ENCODE assay signal across 8 cellular contexts in genomic region chr17:49224198-49224996, GRCh38. TPM values are rescaled to one million over a fixed set of nuclear protein-coding genes. Genes with fewer than 3 reads are reported as not detected.
DNase-seq lines count a peak whose midpoint lies in the region; ATAC-seq and TF ChIP-seq lines count a peak whose summit lies in the region.

No MANE protein-coding gene starts in this region.

- WGBS in H9 (ENCODE audit: extremely low coverage, insufficient read length, low lambda C conversion rate): no CpG with 5 or more reads among the region's 95 CpGs

- no peak overlapping the region for H3K56ac ChIP-seq in H9 (ENCODE audit: insufficient read length, low read depth, low read length)

- H3K27ac Mint-ChIP-seq in H9: peak overlapping the region in 1 of 3 experiments; percentile 55; a peak in 1 of 7 replicates
- no peak overlapping the region for H3K27ac Mint-ChIP-seq in WTC11
- no peak overlapping the region for H3K27ac Mint-ChIP-seq in osteocyte (ENCODE audit: unreplicated experiment)

- TF ChIP-seq CTCF in H9 (conservative IDR thresholded peaks at IDR 0.05): no peak
- no peak for TF ChIP-seq CTCF in WTC11 (IDR thresholded peaks at IDR 0.05)
- TF ChIP-seq CTCF in osteocyte (IDR thresholded peaks at IDR 0.05): no peak

- H3K36me3 Mint-ChIP-seq in H9 (ENCODE audit: insufficient read depth in 1 of 3, low read depth in 3 of 3) (no peaks in the 10 kb centered on the region), WTC11 (no peaks in the 10 kb centered on the region), osteocyte (ENCODE audit: unreplicated experiment) (no peaks in the 10 kb centered on the region)

- H2AK5ac ChIP-seq in H9 (ENCODE audit: insufficient read length, low read length): no peak overlapping the region

- H4K20me1 ChIP-seq in H9 (ENCODE audit: control insufficient read depth, insufficient read depth, insufficient read length): no peaks in the 10 kb centered on the region

- peaks cover 14% of the 10 kb centered on the region; the same call in 1 of the 2 replicates for H3K27me3 ChIP-seq in H9 (ENCODE audit: insufficient read depth, low read length)
- peaks cover 3% of the 10 kb centered on the region for H3K27me3 ChIP-seq in effector memory CD4-positive, alpha-beta T cell (replicated peaks; ENCODE audit: control insufficient read depth, insufficient read depth, low read length, poor library complexity, severe bottlenecking)

- no peak overlapping the region for H4K8ac ChIP-seq in H9 (replicated peaks; ENCODE audit: insufficient read length, low read depth, low read length)

- H3K23me2 ChIP-seq in H9 (ENCODE audit: insufficient read length, low read depth, low read length, poor library complexity, severe bottlenecking): peaks cover 8% of the 10 kb centered on the region

- H3K4me2 ChIP-seq in H9 (ENCODE audit: insufficient read depth, insufficient read length, low read length): peak overlapping the region; percentile 62

- no peak overlapping the region for H4K91ac ChIP-seq in H9 (ENCODE audit: insufficient read length, low read depth, low read length)

- H3K79me2 ChIP-seq in H9 (ENCODE audit: insufficient read depth, low read length): no peaks in the 10 kb centered on the region

- H3K18ac ChIP-seq in H9 (ENCODE audit: insufficient read length, low read depth, low read length): peak overlapping the region; percentile 25

- no peaks in the 10 kb centered on the region for H3K9me3 ChIP-seq in H9 (ENCODE audit: control insufficient read depth, low read depth, low read length)
- H3K9me3 ChIP-seq in effector memory CD4-positive, alpha-beta T cell (ENCODE audit: control insufficient read depth, low read length): no peaks in the 10 kb centered on the region

- no peaks in the 10 kb centered on the region for H3K36me3 ChIP-seq in effector memory CD4-positive, alpha-beta T cell (ENCODE audit: control insufficient read depth, insufficient read depth, low read length)

- H3K4me3 ChIP-seq in effector memory CD4-positive, alpha-beta T cell (ENCODE audit: insufficient read depth, low read depth, low read length, poor library complexity, severe bottlenecking): peak overlapping the region; percentile 40

- H3K9me3 Mint-ChIP-seq in H9 (no peaks in the 10 kb centered on the region), WTC11 (no peaks in the 10 kb centered on the region), osteocyte (ENCODE audit: unreplicated experiment) (no peaks in the 10 kb centered on the region)

- H3K27me3 Mint-ChIP-seq in H9 (ENCODE audit: low read depth): peaks cover 84% of the 10 kb centered on the region
- peaks cover 80% of the 10 kb centered on the region for H3K27me3 Mint-ChIP-seq in WTC11 (ENCODE audit: low read depth)
- H3K27me3 Mint-ChIP-seq in osteocyte (ENCODE audit: unreplicated experiment): peaks cover 62% of the 10 kb centered on the region

- no peak overlapping the region for H2BK5ac ChIP-seq in H9 (ENCODE audit: insufficient read length, low read length)

- no peak overlapping the region for H4K5ac ChIP-seq in H9 (ENCODE audit: insufficient read length, low read depth, low read length)

- no peak overlapping the region for H2BK12ac ChIP-seq in H9 (ENCODE audit: insufficient read length, low read depth, low read length)

- ATAC-seq in WTC11 (peak; percentile 9), GM21367 (IDR thresholded peaks at IDR 0.05; ENCODE audit: unreplicated experiment) (no peak), HG03095 (IDR thresholded peaks at IDR 0.05; ENCODE audit: unreplicated experiment) (no peak)

- DNase-seq in H9 (peak; percentile 82), WTC11 (ENCODE audit: low spot score) (peak; percentile 68), osteocyte (ENCODE audit: extremely low spot score, unreplicated experiment) (no peak), cerebellar nuclear complex (lab: John Stamatoyannopoulos, UW) (no peak), NCI-H128 (lab: John Stamatoyannopoulos, UW; ENCODE audit: unreplicated experiment) (no peak)
- DNase-seq in effector memory CD4-positive, alpha-beta T cell: peak; percentile 19 to 32 (median 22)

- H3K27ac ChIP-seq in H9 (ENCODE audit: insufficient read length, low read depth, low read length): no peak overlapping the region
- H3K27ac ChIP-seq in effector memory CD4-positive, alpha-beta T cell (ENCODE audit: insufficient read depth, low read length, poor library complexity, severe bottlenecking): no peak overlapping the region

- no peaks in the 10 kb centered on the region for H3K4me1 ChIP-seq in H9 (ENCODE audit: insufficient read depth, low read length)
- peaks cover 28% of the 10 kb centered on the region for H3K4me1 ChIP-seq in effector memory CD4-positive, alpha-beta T cell (ENCODE audit: control insufficient read depth, insufficient read depth, low read length, poor library complexity, severe bottlenecking)

- no peaks in the 10 kb centered on the region for H3K79me1 ChIP-seq in H9 (ENCODE audit: insufficient read depth, low read depth, low read length, poor library complexity, severe bottlenecking)

- H3K23ac ChIP-seq in H9 (ENCODE audit: insufficient read length, low read depth, low read length): no peak overlapping the region

- peak overlapping the region; percentile 60; the same call in 1 of the 2 replicates for H3K14ac ChIP-seq in H9 (ENCODE audit: insufficient read depth, low read length)

- H2BK15ac ChIP-seq in H9 (ENCODE audit: low read depth, low read length): no peak overlapping the region

- no peak overlapping the region for H3K9ac ChIP-seq in H9 (ENCODE audit: extremely low read depth, insufficient read length, low read length)

- H2BK120ac ChIP-seq in H9 (ENCODE audit: low read depth, low read length, poor library complexity, severe bottlenecking): no peak overlapping the region

- no peak overlapping the region for H3K4ac ChIP-seq in H9 (ENCODE audit: low read depth, low read length)

- POLR2A ChIA-PET in WTC11 (lab: Charles Lee): no interaction called here

- H2AFZ ChIP-seq in H9 (ENCODE audit: low read length): no peak overlapping the region

- CTCF ChIA-PET in WTC11 (lab: Charles Lee): interaction anchor here (0.6 to 3.2 kb wide), 24 partner anchors 8 to 267 kb away, joined by 3 to 13 read pairs (median 3); partner anchors contain the start of gene ABI3

- no peak overlapping the region for H3T11ph ChIP-seq in H9 (ENCODE audit: low read length)

- peaks cover 24% of the 10 kb centered on the region in 2 experiments for H3K4me1 Mint-ChIP-seq in H9
- peaks cover 25% of the 10 kb centered on the region for H3K4me1 Mint-ChIP-seq in WTC11
- peaks cover 14% of the 10 kb centered on the region for H3K4me1 Mint-ChIP-seq in osteocyte (ENCODE audit: unreplicated experiment)

- H3K4me3 Mint-ChIP-seq in H9 (peak overlapping the region; percentile 65 to 82), WTC11 (peak overlapping the region; percentile 76), osteocyte (ENCODE audit: unreplicated experiment) (peak overlapping the region; percentile 55)

- H2BK20ac ChIP-seq in H9 (ENCODE audit: low read depth, low read length, poor library complexity, severe bottlenecking): no peak overlapping the region

TF ChIP-seq in WTC11, 78 proteins besides CTCF, POLR2A, EP300 and RAD21 (continues in another document):
- TF ChIP-seq FOXP4 (CRISPR knock-in tag; IDR thresholded peaks at IDR 0.05): peak; percentile 78; the same call in 1 of the 2 replicates
- no peak for TF ChIP-seq STAT6 (CRISPR knock-in tag; conservative IDR thresholded peaks at IDR 0.05; ENCODE audit: low read depth)
- no peak for TF ChIP-seq GRHL2 (CRISPR knock-in tag; IDR thresholded peaks at IDR 0.05; ENCODE audit: insufficient replicate concordance, severe bottlenecking)
- TF ChIP-seq ELF4 (CRISPR knock-in tag; IDR thresholded peaks at IDR 0.05; ENCODE audit: low read depth): 0 out of 2 replicates have a peak, but pooled peaks have one; percentile 12
- TF ChIP-seq FOXJ3 (CRISPR knock-in tag; IDR thresholded peaks at IDR 0.05; ENCODE audit: borderline replicate concordance): no peak

RNA-seq across cellular contexts. Expression of gene PHOSPHO1, which starts 6.2 kb away (rescaled TPM):
- total RNA-seq in H9 (2021) (0.31 and 0.63 TPM in 2 replicates), WTC11 (2021) (0.81 to 1.1 TPM (median 0.85 TPM) in 3 replicates), osteocyte (not detected in 2 replicates)

RNA-seq across cellular contexts. Expression of gene ABI3, which starts 13.9 kb away (rescaled TPM):
- 2.1 and 2.4 TPM in 2 replicates for total RNA-seq in H9 (2021)
- 1.2 to 1.6 TPM (median 1.5 TPM) in 3 replicates for total RNA-seq in WTC11 (2021)
- 0.19 TPM in 1 of 2 replicates, not detected in the other for total RNA-seq in osteocyte

RNA-seq across cellular contexts. Expression of gene GNGT2, which starts 14.0 kb away (rescaled TPM):
- total RNA-seq in H9 (2021): 0.42 and 1.1 TPM in 2 replicates
- total RNA-seq in WTC11 (2021): 0.34 to 0.70 TPM (median 0.50 TPM) in 3 replicates
- not detected in 2 replicates for total RNA-seq in osteocyte

Comparison
In these comparisons a context has a peak if more than half of its experiments do, and no peak if none do; other contexts are left out.
1. DNase-seq: peak in H9 (single experiment), WTC11 (single experiment) and effector memory CD4-positive, alpha-beta T cell (3 of 3); none in osteocyte (single experiment), cerebellar nuclear complex (0 of 2) and NCI-H128 (single experiment).
2. Peak in every context shown above with its lines, with median percentiles within 50 percentile points of each other: H3K4me3 Mint-ChIP-seq.